Comparison of ENCODE assay signal across 14 cellular contexts in the genomic region with DNA sequence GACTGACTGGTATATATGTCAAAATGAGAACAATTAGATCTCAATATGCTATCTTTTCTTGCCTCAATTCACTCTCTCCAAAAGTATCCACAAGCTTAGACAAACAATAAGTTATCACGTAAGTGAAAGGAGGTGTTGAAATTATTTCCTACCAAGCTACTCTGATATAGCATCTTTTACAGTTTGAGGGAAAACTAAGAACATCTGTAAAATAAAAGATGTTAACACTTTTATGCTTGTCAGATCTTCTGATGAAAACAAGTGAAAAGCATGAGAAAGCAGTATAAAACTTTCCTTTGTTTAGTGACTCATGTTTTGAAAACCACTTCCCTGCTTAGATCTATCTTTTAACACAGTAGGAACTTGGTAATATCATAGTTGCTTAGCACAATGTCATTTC. TPM values are rescaled to one million over a fixed set of nuclear protein-coding genes. Genes with fewer than 3 reads are reported as not detected.
A peak's percentile ranks its signal among the peaks of the same experiment; 100 is the strongest.
DNase-seq lines count a peak whose midpoint lies in the region; ATAC-seq, FAIRE-seq and TF ChIP-seq lines count a peak whose summit lies in the region.
"Had no signal": no experiment of that assay in that cellular context is flagged by ENCODE, and none has a peak within 500 bp of the region (broad histone marks: within the 10 kb centered on the region; RNA-seq: fewer than 3 reads in every experiment).

No MANE protein-coding gene starts in this region.

- H3K27ac Mint-ChIP-seq in activated naive CD4-positive, alpha-beta T cell treated with anti-CD3 and anti-CD28 coated beads, Interleukin-2, amount 50 U/mL, for 24 hours: peak overlapping the region; percentile 62
- no peak overlapping the region for H3K27ac Mint-ChIP-seq in activated naive CD4-positive, alpha-beta T cell treated with anti-CD3 and anti-CD28 coated beads, Interleukin-2, amount 10 ng/mL, durations not matched to agents 7 days and 5 days
- no peak overlapping the region for H3K27ac Mint-ChIP-seq in naive thymus-derived CD4-positive, alpha-beta T cell
- H3K27ac Mint-ChIP-seq: T-helper 17 cell had no signal

- CTCF ChIA-PET in activated naive CD4-positive, alpha-beta T cell treated with anti-CD3 and anti-CD28 coated beads, Interleukin-2, amount 10 ng/mL, durations not matched to agents 7 days and 5 days (lab: Charles Lee): no interaction called here
- CTCF ChIA-PET in GM10248 (lab: Yijun Ruan, JAX): interaction anchor here (0.8 to 1.0 kb wide), 2 partner anchors 19 to 26 kb away, joined by 3 read pairs; no protein-coding TSS in a partner anchor
- CTCF ChIA-PET in naive thymus-derived CD4-positive, alpha-beta T cell (lab: Charles Lee): no interaction called here

- peaks cover 9% of the 10 kb centered on the region for H3K36me3 Mint-ChIP-seq in activated naive CD4-positive, alpha-beta T cell treated with anti-CD3 and anti-CD28 coated beads, Interleukin-2, amount 50 U/mL, for 24 hours
- no peaks in the 10 kb centered on the region for H3K36me3 Mint-ChIP-seq in activated naive CD4-positive, alpha-beta T cell treated with anti-CD3 and anti-CD28 coated beads, Interleukin-2, amount 10 ng/mL, durations not matched to agents 7 days and 5 days
- peaks cover 3 to 19% (median 6%) of the 10 kb centered on the region in 5 donors for H3K36me3 Mint-ChIP-seq in naive thymus-derived CD4-positive, alpha-beta T cell

- no peak overlapping the region for H3K9ac ChIP-seq in fibroblast of lung (ENCODE audit: insufficient read depth, low read length)

- DNase-seq in activated naive CD4-positive, alpha-beta T cell treated with anti-CD3 and anti-CD28 coated beads, Interleukin-2, amount 10 ng/mL, durations not matched to agents 7 days and 5 days: no peak
- DNase-seq in RCC 7860 (ENCODE audit: low spot score) (no peak), fibroblast of lung (ENCODE audit: low read depth in 2 of 2) (peak; percentile 61 to 68), stromal cell of bone marrow (ENCODE audit: low read depth) (peak; percentile 29), GM10248 (ENCODE audit: extremely low spot score) (no peak), amniotic stem cell (lab: John Stamatoyannopoulos, UW) (no peak)
- no peak for DNase-seq in naive thymus-derived CD4-positive, alpha-beta T cell
- DNase-seq: activated naive CD4-positive, alpha-beta T cell treated with anti-CD3 and anti-CD28 coated beads, Interleukin-2, amount 50 U/mL, for 16 hours; left ventricle myocardium inferior; T-helper 17 cell had no signal

- no peaks in the 10 kb centered on the region for H3K9me3 Mint-ChIP-seq in activated naive CD4-positive, alpha-beta T cell treated with anti-CD3 and anti-CD28 coated beads, Interleukin-2, amount 50 U/mL, for 24 hours
- H3K9me3 Mint-ChIP-seq in activated naive CD4-positive, alpha-beta T cell treated with anti-CD3 and anti-CD28 coated beads, Interleukin-2, amount 10 ng/mL, durations not matched to agents 7 days and 5 days: no peaks in the 10 kb centered on the region
- H3K9me3 Mint-ChIP-seq in naive thymus-derived CD4-positive, alpha-beta T cell: no peaks in the 10 kb centered on the region

- intact Hi-C loops in naive thymus-derived CD4-positive, alpha-beta T cell (cut with micrococcal nuclease): no loop called here

- H3K36me3 ChIP-seq in fibroblast of lung (ENCODE audit: control insufficient read depth, insufficient read depth, low read length): no peaks in the 10 kb centered on the region
- H3K36me3 ChIP-seq in naive thymus-derived CD4-positive, alpha-beta T cell (ENCODE audit: control insufficient read depth in 2 of 3, insufficient read depth in 3 of 3, low read length in 3 of 3): no peaks in the 10 kb centered on the region
- H3K36me3 ChIP-seq: left ventricle myocardium inferior, neutrophil had no signal

- ATAC-seq in naive thymus-derived CD4-positive, alpha-beta T cell: no peak
- ATAC-seq: T-helper 17 cell had no signal

- no peaks in the 10 kb centered on the region for H3K27me3 ChIP-seq in fibroblast of lung (ENCODE audit: control insufficient read depth, insufficient read depth, low read length)
- no peaks in the 10 kb centered on the region for H3K27me3 ChIP-seq in naive thymus-derived CD4-positive, alpha-beta T cell (ENCODE audit: control insufficient read depth in 2 of 2, insufficient read depth in 2 of 2, low read length in 2 of 2)
- H3K27me3 ChIP-seq: neutrophil had no signal

- no peaks in the 10 kb centered on the region for H3K4me1 ChIP-seq in fibroblast of lung (ENCODE audit: control insufficient read depth, extremely low read depth, insufficient read depth, low read length)
- no peaks in the 10 kb centered on the region for H3K4me1 ChIP-seq in naive thymus-derived CD4-positive, alpha-beta T cell (ENCODE audit: control insufficient read depth in 2 of 2, insufficient read depth in 2 of 2, low read length in 2 of 2)
- H3K4me1 ChIP-seq: left ventricle myocardium inferior had no signal

- H3K4me3 Mint-ChIP-seq in activated naive CD4-positive, alpha-beta T cell treated with anti-CD3 and anti-CD28 coated beads, Interleukin-2, amount 50 U/mL, for 24 hours: no peak overlapping the region
- no peak overlapping the region for H3K4me3 Mint-ChIP-seq in activated naive CD4-positive, alpha-beta T cell treated with anti-CD3 and anti-CD28 coated beads, Interleukin-2, amount 10 ng/mL, durations not matched to agents 7 days and 5 days
- no peak overlapping the region for H3K4me3 Mint-ChIP-seq in naive thymus-derived CD4-positive, alpha-beta T cell
- H3K4me3 Mint-ChIP-seq: T-helper 17 cell had no signal

- FAIRE-seq in RCC 7860 (lab: Jason Lieb, UNC): peak; percentile 65
- FAIRE-seq: G401.6 had no signal

- no peak for TF ChIP-seq CTCF in fibroblast of lung (conservative IDR thresholded peaks at IDR 0.05 in 1 of 2, IDR thresholded peaks at IDR 0.05 in 1 of 2; ENCODE audit: low read depth in 1 of 2, low read length in 2 of 2)
- TF ChIP-seq CTCF in GM10248 (IDR thresholded peaks at IDR 0.05; ENCODE audit: control extremely low read depth, extremely low read depth, low read depth, missing control alignments): no peak

- no peaks in the 10 kb centered on the region for H3K9me3 ChIP-seq in fibroblast of lung (ENCODE audit: control insufficient read depth, insufficient read depth, low read depth, low read length)
- no peaks in the 10 kb centered on the region for H3K9me3 ChIP-seq in naive thymus-derived CD4-positive, alpha-beta T cell (ENCODE audit: control insufficient read depth in 2 of 3, low read length in 3 of 3)
- H3K9me3 ChIP-seq: left ventricle myocardium inferior, neutrophil had no signal

- no peaks in the 10 kb centered on the region for H3K27me3 Mint-ChIP-seq in activated naive CD4-positive, alpha-beta T cell treated with anti-CD3 and anti-CD28 coated beads, Interleukin-2, amount 50 U/mL, for 24 hours
- H3K27me3 Mint-ChIP-seq in activated naive CD4-positive, alpha-beta T cell treated with anti-CD3 and anti-CD28 coated beads, Interleukin-2, amount 10 ng/mL, durations not matched to agents 7 days and 5 days: no peaks in the 10 kb centered on the region
- no peaks in the 10 kb centered on the region for H3K27me3 Mint-ChIP-seq in naive thymus-derived CD4-positive, alpha-beta T cell
- H3K27me3 Mint-ChIP-seq: T-helper 17 cell had no signal

- no peak overlapping the region for H3K4me3 ChIP-seq in fibroblast of lung (replicated peaks in 1 of 4; ENCODE audit: control extremely low read depth in 1 of 4, insufficient read depth in 1 of 4, low read depth in 3 of 4, low read length in 4 of 4)
- no peak overlapping the region for H3K4me3 ChIP-seq in naive thymus-derived CD4-positive, alpha-beta T cell (ENCODE audit: low read length)
- H3K4me3 ChIP-seq: left ventricle myocardium inferior had no signal

- no peak overlapping the region for H3K4me2 ChIP-seq in fibroblast of lung (ENCODE audit: extremely low read depth, insufficient read depth, low read length)

- H3K27ac ChIP-seq in fibroblast of lung (ENCODE audit: insufficient read depth, low read length): no peak overlapping the region
- H3K27ac ChIP-seq in naive thymus-derived CD4-positive, alpha-beta T cell (ENCODE audit: low read depth, low read length): no peak overlapping the region
- H3K27ac ChIP-seq: left ventricle myocardium inferior, neutrophil had no signal

- no peak overlapping the region for H2AFZ ChIP-seq in fibroblast of lung (ENCODE audit: low read length)

- peaks cover 19% of the 10 kb centered on the region for H3K4me1 Mint-ChIP-seq in activated naive CD4-positive, alpha-beta T cell treated with anti-CD3 and anti-CD28 coated beads, Interleukin-2, amount 50 U/mL, for 24 hours
- H3K4me1 Mint-ChIP-seq in activated naive CD4-positive, alpha-beta T cell treated with anti-CD3 and anti-CD28 coated beads, Interleukin-2, amount 10 ng/mL, durations not matched to agents 7 days and 5 days: no peaks in the 10 kb centered on the region
- peaks cover 0 to 14% (median 3%) of the 10 kb centered on the region in 7 donors for H3K4me1 Mint-ChIP-seq in naive thymus-derived CD4-positive, alpha-beta T cell

- POLR2A ChIA-PET in GM10248 (lab: Yijun Ruan, JAX): no interaction called here
- POLR2A ChIA-PET in naive thymus-derived CD4-positive, alpha-beta T cell (lab: Charles Lee): no interaction called here

- H3K79me2 ChIP-seq in fibroblast of lung (ENCODE audit: control insufficient read depth, insufficient read depth, low read length): no peaks in the 10 kb centered on the region

- no peaks in the 10 kb centered on the region for H4K20me1 ChIP-seq in fibroblast of lung (ENCODE audit: control insufficient read depth, extremely low read depth, insufficient read depth, low read length)

RNA-seq across cellular contexts. Expression of gene MAB21L2, which starts 8.4 kb away (rescaled TPM):
- total RNA-seq in fibroblast of lung: under 0.01 TPM in 1 of 2 replicates, not detected in the other
- 0.02 and 0.06 TPM in 2 replicates for polyA plus RNA-seq in fibroblast of lung
- polyA plus RNA-seq in fibroblast of lung (2012): not detected in 2 replicates
- polyA minus RNA-seq in fibroblast of lung (ENCODE audit: low replicate concordance): not detected in 2 replicates
- not detected for total RNA-seq in naive thymus-derived CD4-positive, alpha-beta T cell
- not detected for polyA plus RNA-seq in naive thymus-derived CD4-positive, alpha-beta T cell
- total RNA-seq: OCI-LY7, T-helper 17 cell had no signal

Comparison
In these comparisons a context has a peak if more than half of its experiments do, and no peak if none do; other contexts are left out.
1. DNase-seq: peak in fibroblast of lung (2 of 2) and stromal cell of bone marrow (single experiment); none in activated naive CD4-positive, alpha-beta T cell treated with anti-CD3 and anti-CD28 coated beads, Interleukin-2, amount 10 ng/mL, durations not matched to agents 7 days and 5 days (single experiment), RCC 7860 (single experiment), GM10248 (single experiment), amniotic stem cell (single experiment) and naive thymus-derived CD4-positive, alpha-beta T cell (0 of 9).